In genomic region chr15:71252036-71252898, GRCh38 we compare ENCODE assay signal across 14 cellular contexts.
A peak's percentile ranks its signal among the peaks of the same experiment; 100 is the strongest.
DNase-seq lines count a peak whose midpoint lies in the region; ATAC-seq, FAIRE-seq and TF ChIP-seq lines count a peak whose summit lies in the region.
"Had no signal": no experiment of that assay in that cellular context is flagged by ENCODE, and none has a peak within 500 bp of the region (broad histone marks: within the 10 kb centered on the region; RNA-seq: fewer than 3 reads in every experiment).

No MANE protein-coding gene starts in this region.

- no peak for TF ChIP-seq CTCF in omental fat pad (IDR thresholded peaks at IDR 0.05)
- TF ChIP-seq CTCF in GM10248 (IDR thresholded peaks at IDR 0.05; ENCODE audit: control extremely low read depth, extremely low read depth, low read depth, missing control alignments): no peak

- CTCF ChIA-PET in GM10248 (lab: Yijun Ruan, JAX): interaction anchor here (1.0 kb wide), 1 partner anchor 10 kb away, joined by 3 read pairs; no protein-coding TSS in a partner anchor

- peak; percentile 27 for ATAC-seq in omental fat pad (ENCODE audit: low FRiP score)
- ATAC-seq: gastrocnemius medialis, upper lobe of right lung had no signal

- DNase-seq in Daoy (ENCODE audit: low read depth): peak; percentile 91
- peak; percentile 68 for DNase-seq in RCC 7860 (ENCODE audit: low spot score)
- DNase-seq in omental fat pad (ENCODE audit: low spot score): no peak
- DNase-seq in GM10248 (ENCODE audit: extremely low spot score): no peak
- no peak for DNase-seq in NOMO-1 treated with dmso at 0.1 percent for 144 hours (lab: John Stamatoyannopoulos, UW; ENCODE audit: unreplicated experiment)
- DNase-seq in germinal center (ENCODE audit: low spot score): no peak
- no peak for DNase-seq in hepatic stellate cell (ENCODE audit: low spot score)
- DNase-seq: activated CD4-positive, CD25-positive, alpha-beta regulatory T cell treated with anti-CD3 and anti-CD28 coated beads, Interleukin-2, amount 50 U/mL, for 72 hours; CD4-positive, alpha-beta T cell; gastrocnemius medialis; NCI-H2227 treated with DMSO at 0.1 percent for 48 hours; SHP77; upper lobe of right lung had no signal

- FAIRE-seq in RCC 7860 (lab: Jason Lieb, UNC) (no peak), endometrium (lab: Jason Lieb, UNC) (peak; percentile 50)

- POLR2A ChIA-PET in GM10248 (lab: Yijun Ruan, JAX): no interaction called here

Comparison
In these comparisons a context has a peak if more than half of its experiments do, and no peak if none do; other contexts are left out.
1. DNase-seq: peak in Daoy (single experiment) and RCC 7860 (single experiment); none in omental fat pad (single experiment), GM10248 (single experiment), NOMO-1 treated with dmso at 0.1 percent for 144 hours (single experiment), germinal center (single experiment) and hepatic stellate cell (single experiment).